25 cellular contexts compared by ENCODE assay signal in genomic region chr5:144567416-144567770, GRCh38.
DNase-seq lines count a peak whose midpoint lies in the region; ATAC-seq, FAIRE-seq and TF ChIP-seq lines count a peak whose summit lies in the region.
"Had no signal": no experiment of that assay in that cellular context is flagged by ENCODE, and none has a peak within 500 bp of the region (broad histone marks: within the 10 kb centered on the region; RNA-seq: fewer than 3 reads in every experiment).

No MANE protein-coding gene starts in this region.

- H3K27ac Mint-ChIP-seq in H9 (no peak overlapping the region; a peak in 1 of 7 replicates), astrocyte (ENCODE audit: unreplicated experiment) (peak overlapping the region; percentile 87)
- no peak overlapping the region for H3K27ac Mint-ChIP-seq in naive thymus-derived CD8-positive, alpha-beta T cell
- no peak overlapping the region for H3K27ac Mint-ChIP-seq in activated naive CD4-positive, alpha-beta T cell treated with anti-CD3 and anti-CD28 coated beads, Interleukin-2, amount 10 ng/mL, durations not matched to agents 7 days and 5 days
- H3K27ac Mint-ChIP-seq: activated naive CD4-positive, alpha-beta T cell treated with anti-CD3 and anti-CD28 coated beads, Interleukin-2, amount 50 U/mL, for 24 hours; brain; CD4-positive, CD25-positive, alpha-beta regulatory T cell; immature natural killer cell had no signal

- H3K79me2 ChIP-seq in H9 (ENCODE audit: insufficient read depth, low read length) (no peaks in the 10 kb centered on the region), astrocyte (ENCODE audit: insufficient read depth, low read length) (no peaks in the 10 kb centered on the region)

- H4K8ac ChIP-seq in H9 (replicated peaks; ENCODE audit: insufficient read length, low read depth, low read length) (no peak overlapping the region), mesenchymal stem cell (ENCODE audit: low read length) (no peak overlapping the region)

- no peaks in the 10 kb centered on the region for H3K23me2 ChIP-seq in H9 (ENCODE audit: insufficient read length, low read depth, low read length, poor library complexity, severe bottlenecking)

- H3K36me3 Mint-ChIP-seq in H9 (ENCODE audit: insufficient read depth in 1 of 3, low read depth in 3 of 3), result peaks cover 2 to 30% (median 6%) of the 10 kb centered on the region in 3 experiments
- H3K36me3 Mint-ChIP-seq in astrocyte (ENCODE audit: low read depth, unreplicated experiment), result no peaks in the 10 kb centered on the region
- peaks cover 0 to 18% (median 0%) of the 10 kb centered on the region in 3 donors for H3K36me3 Mint-ChIP-seq in naive thymus-derived CD8-positive, alpha-beta T cell
- H3K36me3 Mint-ChIP-seq in activated naive CD4-positive, alpha-beta T cell treated with anti-CD3 and anti-CD28 coated beads, Interleukin-2, amount 10 ng/mL, durations not matched to agents 7 days and 5 days, result no peaks in the 10 kb centered on the region
- H3K36me3 Mint-ChIP-seq: activated naive CD4-positive, alpha-beta T cell treated with anti-CD3 and anti-CD28 coated beads, Interleukin-2, amount 50 U/mL, for 24 hours; brain; CD4-positive, CD25-positive, alpha-beta regulatory T cell had no signal

- DNase-seq in AG08396 (ENCODE audit: low spot score), result peak; percentile 13
- no peak for DNase-seq in H9
- DNase-seq in astrocyte (ENCODE audit: low read depth), result peak; percentile 47
- peak; percentile 59 for DNase-seq in mesenchymal stem cell
- no peak for DNase-seq in naive thymus-derived CD8-positive, alpha-beta T cell
- no peak for DNase-seq in activated naive CD4-positive, alpha-beta T cell treated with anti-CD3 and anti-CD28 coated beads, Interleukin-2, amount 10 ng/mL, durations not matched to agents 7 days and 5 days
- DNase-seq: activated CD4-positive, CD25-positive, alpha-beta regulatory T cell treated with anti-CD3 and anti-CD28 coated beads, Interleukin-2, amount 50 U/mL, for 72 hours; activated T-cell treated with anti-CD3 and anti-CD28 coated beads, Interleukin-2, amount 50 U/mL, for 48 hours; CD4-positive, CD25-positive, alpha-beta regulatory T cell; colonic mucosa; DMS 273 treated with DMSO at 0.1 percent for 48 hours; GOT3; heart right ventricle; immature natural killer cell; NCI-H1105; NCI-H524 treated with DMSO at 0.1 percent for 48 hours; occipital lobe; retina; RPMI8226 had no signal

- no peak overlapping the region for H3K27ac ChIP-seq in H9 (ENCODE audit: insufficient read length, low read depth, low read length)
- peak overlapping the region; percentile 39 for H3K27ac ChIP-seq in astrocyte (ENCODE audit: low read depth, low read length)
- H3K27ac ChIP-seq in mesenchymal stem cell (ENCODE audit: low read length, poor library complexity, severe bottlenecking), result no peak overlapping the region
- H3K27ac ChIP-seq: colonic mucosa, heart right ventricle had no signal

- H3K4me1 ChIP-seq in H9 (ENCODE audit: insufficient read depth, low read length), result peaks cover 3% of the 10 kb centered on the region; the same call in 1 of the 2 replicates
- H3K4me1 ChIP-seq in astrocyte (ENCODE audit: insufficient read depth, low read length), result peaks cover 5% of the 10 kb centered on the region
- H3K4me1 ChIP-seq in mesenchymal stem cell (ENCODE audit: control insufficient read depth, insufficient read depth, low read depth, low read length), result no peaks in the 10 kb centered on the region
- H3K4me1 ChIP-seq: colonic mucosa, heart right ventricle had no signal

- H3K79me1 ChIP-seq in H9 (ENCODE audit: insufficient read depth, low read depth, low read length, poor library complexity, severe bottlenecking) (no peaks in the 10 kb centered on the region), mesenchymal stem cell (replicated peaks; ENCODE audit: low read length, poor library complexity, severe bottlenecking) (no peaks in the 10 kb centered on the region)

- H4K91ac ChIP-seq in H9 (ENCODE audit: insufficient read length, low read depth, low read length) (no peak overlapping the region), mesenchymal stem cell (ENCODE audit: low read length) (no peak overlapping the region)

- H2BK12ac ChIP-seq in H9 (ENCODE audit: insufficient read length, low read depth, low read length), result no peak overlapping the region
- H2BK12ac ChIP-seq in mesenchymal stem cell (ENCODE audit: low read length in 2 of 2), result no peak overlapping the region

- H2BK15ac ChIP-seq in H9 (ENCODE audit: low read depth, low read length) (no peak overlapping the region), mesenchymal stem cell (ENCODE audit: low read depth, poor library complexity, severe bottlenecking) (no peak overlapping the region)

- no peak for FAIRE-seq in astrocyte (lab: Jason Lieb, UNC)
- FAIRE-seq: GM12878 had no signal

- H3K4me3 ChIP-seq in astrocyte (ENCODE audit: insufficient read depth, low read depth, low read length) (no peak overlapping the region), mesenchymal stem cell (ENCODE audit: insufficient read depth in 1 of 2, low read depth in 1 of 2, low read length in 2 of 2) (no peak overlapping the region)
- H3K4me3 ChIP-seq: colonic mucosa, GM12878, heart right ventricle, lung had no signal

- H2AFZ ChIP-seq in H9 (ENCODE audit: low read length) (no peak overlapping the region), astrocyte (ENCODE audit: low read depth, low read length) (no peak overlapping the region), mesenchymal stem cell (ENCODE audit: low read depth, low read length) (no peak overlapping the region)

- H3K27me3 ChIP-seq in H9 (ENCODE audit: insufficient read depth, low read length) (no peaks in the 10 kb centered on the region), astrocyte (ENCODE audit: insufficient read depth, low read length) (no peaks in the 10 kb centered on the region), mesenchymal stem cell (ENCODE audit: control insufficient read depth in 1 of 2, insufficient read depth in 1 of 2, low read length in 2 of 2) (no peaks in the 10 kb centered on the region)
- H3K27me3 ChIP-seq: colonic mucosa had no signal

- TF ChIP-seq CTCF in H9 (conservative IDR thresholded peaks at IDR 0.05) (peak; percentile 42; the same call in 2 of the 3 replicates), astrocyte (IDR thresholded peaks at IDR 0.05; ENCODE audit: insufficient read depth, low read depth, low read length) (peak; percentile 15)

- ATAC-seq in naive thymus-derived CD8-positive, alpha-beta T cell, result no peak
- ATAC-seq in HG03520 (IDR thresholded peaks at IDR 0.05; ENCODE audit: unreplicated experiment) (no peak), GM21737 (IDR thresholded peaks at IDR 0.05; ENCODE audit: unreplicated experiment) (no peak)
- ATAC-seq: GM12878, heart right ventricle had no signal

- H3K23ac ChIP-seq in H9 (ENCODE audit: insufficient read length, low read depth, low read length) (no peak overlapping the region), mesenchymal stem cell (ENCODE audit: low read length in 2 of 2) (no peak overlapping the region)

- H2AK5ac ChIP-seq in H9 (ENCODE audit: insufficient read length, low read length) (no peak overlapping the region), mesenchymal stem cell (ENCODE audit: low read length, severe bottlenecking) (no peak overlapping the region)

- H3K9me3 Mint-ChIP-seq in H9, result peaks cover 16 to 18% of the 10 kb centered on the region in 2 experiments
- H3K9me3 Mint-ChIP-seq in astrocyte (ENCODE audit: unreplicated experiment), result peaks cover 12% of the 10 kb centered on the region
- H3K9me3 Mint-ChIP-seq in naive thymus-derived CD8-positive, alpha-beta T cell, result peaks cover 5 to 44% (median 31%) of the 10 kb centered on the region in 9 donors
- H3K9me3 Mint-ChIP-seq in activated naive CD4-positive, alpha-beta T cell treated with anti-CD3 and anti-CD28 coated beads, Interleukin-2, amount 10 ng/mL, durations not matched to agents 7 days and 5 days, result peaks cover 12% of the 10 kb centered on the region

- H4K5ac ChIP-seq in H9 (ENCODE audit: insufficient read length, low read depth, low read length), result no peak overlapping the region

- POLR2A ChIA-PET in naive thymus-derived CD8-positive, alpha-beta T cell (lab: Charles Lee), result no interaction called here

- H3K4me3 Mint-ChIP-seq in H9, result no peak overlapping the region
- no peak overlapping the region for H3K4me3 Mint-ChIP-seq in astrocyte (ENCODE audit: unreplicated experiment)
- no peak overlapping the region for H3K4me3 Mint-ChIP-seq in naive thymus-derived CD8-positive, alpha-beta T cell
- no peak overlapping the region for H3K4me3 Mint-ChIP-seq in activated naive CD4-positive, alpha-beta T cell treated with anti-CD3 and anti-CD28 coated beads, Interleukin-2, amount 10 ng/mL, durations not matched to agents 7 days and 5 days
- H3K4me3 Mint-ChIP-seq: activated naive CD4-positive, alpha-beta T cell treated with anti-CD3 and anti-CD28 coated beads, Interleukin-2, amount 50 U/mL, for 24 hours; brain; CD4-positive, CD25-positive, alpha-beta regulatory T cell; immature natural killer cell had no signal

- H2BK120ac ChIP-seq in H9 (ENCODE audit: low read depth, low read length, poor library complexity, severe bottlenecking) (no peak overlapping the region), mesenchymal stem cell (ENCODE audit: low read depth, low read length) (no peak overlapping the region)

- H4K20me1 ChIP-seq in H9 (ENCODE audit: control insufficient read depth, insufficient read depth, insufficient read length) (no peaks in the 10 kb centered on the region), astrocyte (ENCODE audit: insufficient read depth, low read length) (no peaks in the 10 kb centered on the region)

- H3T11ph ChIP-seq in H9 (ENCODE audit: low read length), result no peak overlapping the region

- H3K9me3 ChIP-seq in H9 (ENCODE audit: control insufficient read depth, low read depth, low read length) (no peaks in the 10 kb centered on the region), astrocyte (ENCODE audit: insufficient read depth, low read depth, low read length) (no peaks in the 10 kb centered on the region), mesenchymal stem cell (ENCODE audit: control insufficient read depth, low read length) (peaks cover 12% of the 10 kb centered on the region)
- H3K9me3 ChIP-seq: colonic mucosa had no signal

- H3K27me3 Mint-ChIP-seq in H9 (ENCODE audit: low read depth), result no peaks in the 10 kb centered on the region
- H3K27me3 Mint-ChIP-seq in astrocyte (ENCODE audit: low read depth, unreplicated experiment), result no peaks in the 10 kb centered on the region
- H3K27me3 Mint-ChIP-seq in naive thymus-derived CD8-positive, alpha-beta T cell, result peaks cover 0 to 3% (median 0%) of the 10 kb centered on the region in 5 donors
- H3K27me3 Mint-ChIP-seq in activated naive CD4-positive, alpha-beta T cell treated with anti-CD3 and anti-CD28 coated beads, Interleukin-2, amount 10 ng/mL, durations not matched to agents 7 days and 5 days, result no peaks in the 10 kb centered on the region
- H3K27me3 Mint-ChIP-seq: brain; CD4-positive, CD25-positive, alpha-beta regulatory T cell had no signal

- H3K4me1 Mint-ChIP-seq in H9 (peaks cover 10% of the 10 kb centered on the region in 2 experiments), astrocyte (ENCODE audit: low read depth, unreplicated experiment) (peaks cover 17% of the 10 kb centered on the region)
- H3K4me1 Mint-ChIP-seq in naive thymus-derived CD8-positive, alpha-beta T cell, result no peaks in the 10 kb centered on the region
- H3K4me1 Mint-ChIP-seq in activated naive CD4-positive, alpha-beta T cell treated with anti-CD3 and anti-CD28 coated beads, Interleukin-2, amount 10 ng/mL, durations not matched to agents 7 days and 5 days, result no peaks in the 10 kb centered on the region
- H3K4me1 Mint-ChIP-seq: activated naive CD4-positive, alpha-beta T cell treated with anti-CD3 and anti-CD28 coated beads, Interleukin-2, amount 50 U/mL, for 24 hours; brain; CD4-positive, CD25-positive, alpha-beta regulatory T cell; immature natural killer cell had no signal

- no peak overlapping the region for H3K4me2 ChIP-seq in H9 (ENCODE audit: insufficient read depth, insufficient read length, low read length)
- H3K4me2 ChIP-seq in astrocyte (ENCODE audit: low read length), result peak overlapping the region; percentile 65
- H3K4me2 ChIP-seq in mesenchymal stem cell (ENCODE audit: low read length, poor library complexity, severe bottlenecking), result no peak overlapping the region

- H3K36me3 ChIP-seq in astrocyte (ENCODE audit: insufficient read depth, low read length), result no peaks in the 10 kb centered on the region
- no peaks in the 10 kb centered on the region for H3K36me3 ChIP-seq in mesenchymal stem cell (ENCODE audit: control insufficient read depth in 1 of 2, insufficient read depth in 2 of 2, low read depth in 1 of 2, low read length in 2 of 2)
- H3K36me3 ChIP-seq: colonic mucosa, heart right ventricle had no signal

- no peak overlapping the region for H2BK20ac ChIP-seq in H9 (ENCODE audit: low read depth, low read length, poor library complexity, severe bottlenecking)

- H3K18ac ChIP-seq in H9 (ENCODE audit: insufficient read length, low read depth, low read length), result no peak overlapping the region
- no peak overlapping the region for H3K18ac ChIP-seq in mesenchymal stem cell (ENCODE audit: low read depth in 1 of 2, low read length in 2 of 2)

- H2BK5ac ChIP-seq in H9 (ENCODE audit: insufficient read length, low read length) (no peak overlapping the region), mesenchymal stem cell (ENCODE audit: low read depth, low read length, poor library complexity, severe bottlenecking) (no peak overlapping the region)

- H3K9ac ChIP-seq in H9 (ENCODE audit: extremely low read depth, insufficient read length, low read length) (no peak overlapping the region), astrocyte (ENCODE audit: low read length) (no peak overlapping the region), mesenchymal stem cell (ENCODE audit: low read length) (no peak overlapping the region)

- H3K14ac ChIP-seq in H9 (ENCODE audit: insufficient read depth, low read length), result no peak overlapping the region
- no peak overlapping the region for H3K14ac ChIP-seq in mesenchymal stem cell (ENCODE audit: low read length in 2 of 2)

- CTCF ChIA-PET in activated naive CD4-positive, alpha-beta T cell treated with anti-CD3 and anti-CD28 coated beads, Interleukin-2, amount 10 ng/mL, durations not matched to agents 7 days and 5 days (lab: Charles Lee), result no interaction called here

- no peak overlapping the region for H3K56ac ChIP-seq in H9 (ENCODE audit: insufficient read length, low read depth, low read length)

- no CpG with 5 or more reads among the region's 2 CpGs for WGBS in H9 (ENCODE audit: extremely low coverage, insufficient read length, low lambda C conversion rate)
- WGBS in mesenchymal stem cell, result 66% methylated on average over 2 of the region's 2 CpGs

- H3K4ac ChIP-seq in H9 (ENCODE audit: low read depth, low read length) (no peak overlapping the region), mesenchymal stem cell (ENCODE audit: low read depth in 1 of 2, low read length in 2 of 2) (no peak overlapping the region)

Comparison
In these comparisons a context has a peak if more than half of its experiments do, and no peak if none do; other contexts are left out.
1. DNase-seq: peak in AG08396 (single experiment), astrocyte (single experiment) and mesenchymal stem cell (single experiment); none in H9 (single experiment), naive thymus-derived CD8-positive, alpha-beta T cell (0 of 10) and activated naive CD4-positive, alpha-beta T cell treated with anti-CD3 and anti-CD28 coated beads, Interleukin-2, amount 10 ng/mL, durations not matched to agents 7 days and 5 days (single experiment).